19 cellular contexts compared by ENCODE assay signal in genomic region chr5:91007251-91007650, GRCh38.
A peak's percentile ranks its signal among the peaks of the same experiment; 100 is the strongest.
DNase-seq lines count a peak whose midpoint lies in the region; ATAC-seq and TF ChIP-seq lines count a peak whose summit lies in the region.
"Had no signal": no experiment of that assay in that cellular context is flagged by ENCODE, and none has a peak within 500 bp of the region (broad histone marks: within the 10 kb centered on the region; RNA-seq: fewer than 3 reads in every experiment).

No MANE protein-coding gene starts in this region.

- H3K9me3 ChIP-seq in breast epithelium: no peaks in the 10 kb centered on the region
- H3K9me3 ChIP-seq: Caco-2 had no signal

- H3K4me3 ChIP-seq in breast epithelium: no peak overlapping the region
- H3K4me3 ChIP-seq in lower leg skin (ENCODE audit: low read depth, poor library complexity, severe bottlenecking): no peak overlapping the region

- H3K27ac ChIP-seq in breast epithelium: no peak overlapping the region
- H3K27ac ChIP-seq in VCaP: peak overlapping the region; percentile 81
- H3K27ac ChIP-seq: C4-2B had no signal

- H3K4me1 Mint-ChIP-seq in MCF 10A (ENCODE audit: insufficient read depth, unreplicated experiment): peaks cover 4% of the 10 kb centered on the region
- H3K4me1 Mint-ChIP-seq: IgD-negative memory B cell had no signal

- no peaks in the 10 kb centered on the region for H3K27me3 ChIP-seq in breast epithelium

- no peak overlapping the region for H3K4me3 Mint-ChIP-seq in MCF 10A (ENCODE audit: unreplicated experiment)
- H3K4me3 Mint-ChIP-seq: IgD-negative memory B cell; T-helper 1 cell treated with Interleukin-12 subunit alpha and Interleukin-12 subunit beta and Interleukin-4 antibody, amounts not matched to agents 30 μg/mL and 1 μg/mL, for 36 hours had no signal

- intact Hi-C loops in MCF 10A (cut with micrococcal nuclease) (no loop called here), breast epithelium (cut with DNase I; ENCODE audit: low total_unique reads) (no loop called here), lower leg skin (cut with DNase I; ENCODE audit: low total_unique reads) (no loop called here)

- TF ChIP-seq CTCF in MCF 10A (IDR thresholded peaks at IDR 0.05; ENCODE audit: unreplicated experiment) (no peak), breast epithelium (IDR thresholded peaks at IDR 0.05) (no peak), VCaP (conservative IDR thresholded peaks at IDR 0.05) (no peak), lower leg skin (IDR thresholded peaks at IDR 0.05) (no peak)

- no peaks in the 10 kb centered on the region for H3K36me3 Mint-ChIP-seq in MCF 10A (ENCODE audit: insufficient read depth, unreplicated experiment)
- H3K36me3 Mint-ChIP-seq: IgD-negative memory B cell had no signal

- BruUV-seq in MCF 10A (replicated peaks; lab: Mats Ljungman, UMichigan): no TSS peak

- H3K27ac Mint-ChIP-seq in MCF 10A (ENCODE audit: low read depth, unreplicated experiment): peak overlapping the region; percentile 10
- H3K27ac Mint-ChIP-seq: IgD-negative memory B cell; T-helper 1 cell treated with Interleukin-12 subunit alpha and Interleukin-12 subunit beta and Interleukin-4 antibody, amounts not matched to agents 30 μg/mL and 1 μg/mL, for 36 hours had no signal

- no peaks in the 10 kb centered on the region for H3K27me3 Mint-ChIP-seq in MCF 10A (ENCODE audit: insufficient read depth, unreplicated experiment)
- H3K27me3 Mint-ChIP-seq: IgD-negative memory B cell had no signal

- ATAC-seq in GM19351 (IDR thresholded peaks at IDR 0.05; ENCODE audit: unreplicated experiment) (no peak), HG03378 (IDR thresholded peaks at IDR 0.05; ENCODE audit: unreplicated experiment) (no peak), GM21381 (IDR thresholded peaks at IDR 0.05; ENCODE audit: unreplicated experiment) (no peak)

- H3K36me3 ChIP-seq in breast epithelium: no peaks in the 10 kb centered on the region

- no peaks in the 10 kb centered on the region for H3K4me1 ChIP-seq in breast epithelium
- H3K4me1 ChIP-seq: Caco-2 had no signal

- WGBS in lower leg skin, 2 donors: 87 to 92% methylated on average over 1 of the region's 1 CpG

- CTCF ChIA-PET in MCF 10A (lab: Yijun Ruan, JAX): interaction anchor here (0.6 kb wide), 1 partner anchor 15 kb away, joined by 3 read pairs; no protein-coding TSS in a partner anchor

- peaks cover 7% of the 10 kb centered on the region for H3K9me3 Mint-ChIP-seq in MCF 10A (ENCODE audit: unreplicated experiment)
- H3K9me3 Mint-ChIP-seq: IgD-negative memory B cell; T-helper 1 cell treated with Interleukin-12 subunit alpha and Interleukin-12 subunit beta and Interleukin-4 antibody, amounts not matched to agents 30 μg/mL and 1 μg/mL, for 36 hours had no signal

- POLR2A ChIA-PET in MCF 10A (lab: Yijun Ruan, JAX): interaction anchor here (1.3 kb wide), 1 partner anchor 11 kb away, joined by 5 read pairs; no protein-coding TSS in a partner anchor

- DNase-seq in MCF 10A (ENCODE audit: unreplicated experiment): no peak
- no peak for DNase-seq in breast epithelium (ENCODE audit: low spot score in 2 of 2)
- peak; percentile 19 for DNase-seq in iPS-NIHi7 (ENCODE audit: extremely low spot score)
- no peak for DNase-seq in lower leg skin (ENCODE audit: low spot score in 2 of 2)
- DNase-seq: 8988T, Caco-2, NCI-H1092, NCI-H1694, NCI-H2107, NCI-H226, NCI-H526 treated with DMSO at 0.1 percent for 48 hours, SHP77 treated with DMSO at 0.1 percent for 48 hours had no signal

- TF ChIP-seq POLR2A in breast epithelium (IDR thresholded peaks at IDR 0.05): no peak
- no peak for TF ChIP-seq POLR2A in lower leg skin (IDR thresholded peaks at IDR 0.05)
